In the genomic region with DNA sequence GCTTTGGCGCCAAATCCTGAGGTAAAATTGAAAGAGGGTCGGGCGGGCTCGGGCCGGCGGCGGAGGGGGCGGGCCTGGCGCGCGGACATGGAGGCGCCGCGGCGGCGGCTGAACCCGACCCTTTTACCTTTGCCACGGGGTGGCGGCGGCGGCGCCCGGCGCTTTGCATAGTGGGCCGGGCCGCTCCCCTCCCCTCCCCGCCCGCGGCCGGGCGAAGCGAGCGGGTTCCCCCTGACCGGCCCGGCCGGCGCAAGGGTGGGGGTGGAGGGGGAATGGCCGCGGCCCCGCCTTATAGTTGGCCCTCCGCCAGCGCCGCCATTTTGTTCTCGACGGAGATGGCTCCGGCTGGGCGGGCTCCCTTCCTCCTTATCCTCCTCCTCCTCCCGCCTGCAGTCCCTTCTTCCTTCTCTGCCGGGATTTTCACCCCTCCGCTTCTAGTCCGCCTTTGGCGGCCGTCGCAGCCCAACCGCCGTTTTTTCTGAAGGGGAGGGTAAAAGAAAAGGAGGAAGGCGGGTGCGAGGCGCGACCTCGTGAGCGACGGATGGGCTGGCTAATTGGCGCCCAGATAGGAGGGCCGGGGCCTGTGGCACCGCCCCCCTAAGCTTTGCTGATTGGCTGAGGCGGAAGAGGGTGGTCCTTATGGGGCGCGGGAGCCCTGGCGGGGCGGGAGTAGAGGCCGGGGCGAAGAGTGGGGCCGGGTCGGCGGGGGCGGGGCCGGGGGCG, we compare ENCODE assay signal across 8 cellular contexts. TPM values are rescaled to one million over a fixed set of nuclear protein-coding genes. Genes with fewer than 3 reads are reported as not detected.
DNase-seq lines count a peak whose midpoint lies in the region; ATAC-seq lines count a peak whose summit lies in the region.

No MANE protein-coding gene starts in this region.

- peak overlapping the region; percentile 95 to 98 for H3K4me3 Mint-ChIP-seq in effector memory CD8-positive, alpha-beta T cell
- H3K4me3 Mint-ChIP-seq in memory B cell = peak overlapping the region; percentile 100

- no peaks in the 10 kb centered on the region for H3K9me3 Mint-ChIP-seq in effector memory CD8-positive, alpha-beta T cell
- no peaks in the 10 kb centered on the region for H3K9me3 Mint-ChIP-seq in memory B cell

- ATAC-seq in GM21367 (IDR thresholded peaks at IDR 0.05; ENCODE audit: unreplicated experiment) (peak; percentile 86), memory B cell (ENCODE audit: low read depth) (peak; percentile 79)
- peak; percentile 83 for ATAC-seq in effector memory CD8-positive, alpha-beta T cell (replicated peaks)

- DNase-seq in COLO829 (ENCODE audit: low spot score) = peak; percentile 91
- peak; percentile 93 for DNase-seq in HT1080 (ENCODE audit: low read depth)
- peak; percentile 94 to 97 for DNase-seq in NOMO-1 (lab: John Stamatoyannopoulos, UW; ENCODE audit: unreplicated experiment in 2 of 2)
- DNase-seq in activated CD8-positive, alpha-beta memory T cell treated with anti-CD3 and anti-CD28 coated beads for 48 hours (ENCODE audit: low read depth in 2 of 3, low spot score in 2 of 3) = peak; percentile 86 to 97 (median 88)
- DNase-seq in effector memory CD8-positive, alpha-beta T cell = peak; percentile 95 to 97 (median 96)
- peak; percentile 97 to 99 for DNase-seq in memory B cell (ENCODE audit: low spot score in 2 of 2)
- DNase-seq in stimulated activated CD8-positive, alpha-beta memory T cell treated with anti-CD3 and anti-CD28 coated beads, Interleukin-12 subunit alpha, Interleukin-12 subunit beta, amount 100 ng/mL, for 1 hour (ENCODE audit: low read depth) = peak; percentile 92

- H3K36me3 Mint-ChIP-seq in effector memory CD8-positive, alpha-beta T cell (ENCODE audit: insufficient read depth) = peaks cover 40% of the 10 kb centered on the region
- peaks cover 9% of the 10 kb centered on the region for H3K36me3 Mint-ChIP-seq in memory B cell

- no peaks in the 10 kb centered on the region for H3K27me3 Mint-ChIP-seq in effector memory CD8-positive, alpha-beta T cell
- no peaks in the 10 kb centered on the region for H3K27me3 Mint-ChIP-seq in memory B cell

- H3K4me1 Mint-ChIP-seq in effector memory CD8-positive, alpha-beta T cell (ENCODE audit: low read depth in 2 of 2) = peaks cover 26 to 54% of the 10 kb centered on the region in 2 donors
- peaks cover 28% of the 10 kb centered on the region for H3K4me1 Mint-ChIP-seq in memory B cell

- peak overlapping the region; percentile 99 to 100 for H3K27ac Mint-ChIP-seq in effector memory CD8-positive, alpha-beta T cell
- H3K27ac Mint-ChIP-seq in memory B cell = peak overlapping the region; percentile 100

RNA-seq across cellular contexts. Expression of a gene that starts 0.7 kb away (rescaled TPM):
- total RNA-seq in HT1080 (2014; rRNA removed; shearing (Covaris generic)) = 20.3 and 29.2 TPM in 2 replicates
- polyA plus RNA-seq in HT1080 (2015; cell fraction: cytosol; rRNA removed) = 13.0 and 16.7 TPM in 2 replicates
- 46.2 and 49.9 TPM in 2 replicates for polyA plus RNA-seq in HT1080 (2015; cell fraction: nucleus; rRNA removed)

Comparison
In these comparisons a context has a peak if more than half of its experiments do, and no peak if none do; other contexts are left out.
1. Peak in every context shown above with its lines: DNase-seq and ATAC-seq.